In genomic region chr17:4573682-4574081, GRCh38 we compare ENCODE assay signal across 10 cellular contexts. TPM values are rescaled to one million over a fixed set of nuclear protein-coding genes. Genes with fewer than 3 reads are reported as not detected.
A peak's percentile ranks its signal among the peaks of the same experiment; 100 is the strongest.
DNase-seq lines count a peak whose midpoint lies in the region; ATAC-seq and TF ChIP-seq lines count a peak whose summit lies in the region.
"Had no signal": no experiment of that assay in that cellular context is flagged by ENCODE, and none has a peak within 500 bp of the region (broad histone marks: within the 10 kb centered on the region; RNA-seq: fewer than 3 reads in every experiment).

No MANE protein-coding gene starts in this region.

- peak; percentile 93 for ATAC-seq in CD8-positive, alpha-beta T cell
- ATAC-seq in activated CD4-positive, alpha-beta T cell treated with anti-CD3 and anti-CD28 coated beads for 36 hours, result peak; percentile 100

- no peaks in the 10 kb centered on the region for H3K36me3 ChIP-seq in CD8-positive, alpha-beta T cell (ENCODE audit: insufficient read depth, low read length)
- H3K36me3 ChIP-seq in skeletal muscle tissue (ENCODE audit: control insufficient read depth in 3 of 3, insufficient read depth in 3 of 3, low read length in 3 of 3), result no peaks in the 10 kb centered on the region

- no peaks in the 10 kb centered on the region for H3K27me3 ChIP-seq in CD8-positive, alpha-beta T cell (ENCODE audit: insufficient read depth, low read length)
- no peaks in the 10 kb centered on the region for H3K27me3 ChIP-seq in skeletal muscle tissue (ENCODE audit: control insufficient read depth in 3 of 3, insufficient read depth in 3 of 3, low read length in 3 of 3)

- peak overlapping the region; percentile 29 for H3K27ac Mint-ChIP-seq in CD8-positive, alpha-beta T cell
- H3K27ac Mint-ChIP-seq in activated CD4-positive, alpha-beta T cell treated with anti-CD3 and anti-CD28 coated beads for 36 hours, result peak overlapping the region; percentile 11
- peak overlapping the region; percentile 77 for H3K27ac Mint-ChIP-seq in dendritic cell treated with granulocyte-macrophage colony-stimulating factor and Interleukin-4, amounts not matched to agents 40 ng/mL and 50 ng/mL, for 4 days

- CTCF ChIA-PET in CD8-positive, alpha-beta T cell (lab: Charles Lee), result interaction anchor here (0.8 kb wide), 1 partner anchor 8 kb away, joined by 3 read pairs; no protein-coding TSS in a partner anchor
- CTCF ChIA-PET in activated CD4-positive, alpha-beta T cell treated with anti-CD3 and anti-CD28 coated beads for 36 hours (lab: Charles Lee), result interaction anchor here (0.7 to 1.7 kb wide), 6 partner anchors 8 to 153 kb away, joined by 3 to 12 read pairs (median 4); no protein-coding TSS in a partner anchor

- no peaks in the 10 kb centered on the region for H3K9me3 ChIP-seq in CD8-positive, alpha-beta T cell (ENCODE audit: low read length)
- H3K9me3 ChIP-seq in skeletal muscle tissue (ENCODE audit: control insufficient read depth in 3 of 3, low read length in 3 of 3), result no peaks in the 10 kb centered on the region

- no peak overlapping the region for H3K4me3 ChIP-seq in CD8-positive, alpha-beta T cell (ENCODE audit: low read depth, low read length)
- no peak overlapping the region for H3K4me3 ChIP-seq in skeletal muscle tissue (ENCODE audit: low read length in 3 of 3)

- peaks cover 4% of the 10 kb centered on the region for H3K27me3 Mint-ChIP-seq in CD8-positive, alpha-beta T cell (ENCODE audit: low read depth)
- H3K27me3 Mint-ChIP-seq in activated CD4-positive, alpha-beta T cell treated with anti-CD3 and anti-CD28 coated beads for 36 hours, result peaks cover 6% of the 10 kb centered on the region
- H3K27me3 Mint-ChIP-seq in dendritic cell treated with granulocyte-macrophage colony-stimulating factor and Interleukin-4, amounts not matched to agents 40 ng/mL and 50 ng/mL, for 4 days, result peaks cover 33% of the 10 kb centered on the region

- intact Hi-C loops in CD8-positive, alpha-beta T cell (cut with DNase I, micrococcal nuclease), result no loop called here
- intact Hi-C loops in activated CD4-positive, alpha-beta T cell treated with anti-CD3 and anti-CD28 coated beads for 36 hours (cut with DNase I, micrococcal nuclease), result loop anchor here in 1 of 2 experiments (1.0 kb wide), 2 partner anchors 10 to 85 kb away; no protein-coding TSS in a partner anchor
- intact Hi-C loops in dendritic cell treated with granulocyte-macrophage colony-stimulating factor and Interleukin-4, amounts not matched to agents 40 ng/mL and 50 ng/mL, for 4 days (cut with micrococcal nuclease), result no loop called here

- peaks cover 13% of the 10 kb centered on the region for H3K4me1 Mint-ChIP-seq in CD8-positive, alpha-beta T cell (ENCODE audit: low read depth)
- peaks cover 18% of the 10 kb centered on the region for H3K4me1 Mint-ChIP-seq in activated CD4-positive, alpha-beta T cell treated with anti-CD3 and anti-CD28 coated beads for 36 hours
- peaks cover 23% of the 10 kb centered on the region for H3K4me1 Mint-ChIP-seq in dendritic cell treated with granulocyte-macrophage colony-stimulating factor and Interleukin-4, amounts not matched to agents 40 ng/mL and 50 ng/mL, for 4 days (ENCODE audit: low read depth)

- peak in 3 of 7 experiments; percentile 16 to 64 (median 30) for DNase-seq in CD8-positive, alpha-beta T cell
- peak; percentile 88 for DNase-seq in activated CD4-positive, alpha-beta T cell treated with anti-CD3 and anti-CD28 coated beads for 36 hours
- DNase-seq in T1000 (lab: John Stamatoyannopoulos, UW), result no peak
- DNase-seq in DMS114 treated with DMSO at 0.1 percent for 48 hours (lab: John Stamatoyannopoulos, UW; ENCODE audit: unreplicated experiment), result no peak
- no peak for DNase-seq in SK-N-DZ (ENCODE audit: low spot score)
- DNase-seq in NCI-H1092 (lab: John Stamatoyannopoulos, UW), result no peak
- DNase-seq: NCI-H774, small intestine had no signal

- peak overlapping the region; percentile 25 to 47 (median 33) for H3K9ac ChIP-seq in skeletal muscle tissue (ENCODE audit: low read depth in 1 of 3, low read length in 3 of 3)

- no peaks in the 10 kb centered on the region for H3K9me3 Mint-ChIP-seq in CD8-positive, alpha-beta T cell
- peaks cover 2% of the 10 kb centered on the region for H3K9me3 Mint-ChIP-seq in activated CD4-positive, alpha-beta T cell treated with anti-CD3 and anti-CD28 coated beads for 36 hours (ENCODE audit: low read depth)
- no peaks in the 10 kb centered on the region for H3K9me3 Mint-ChIP-seq in dendritic cell treated with granulocyte-macrophage colony-stimulating factor and Interleukin-4, amounts not matched to agents 40 ng/mL and 50 ng/mL, for 4 days

- no peak overlapping the region for H3K4me3 Mint-ChIP-seq in CD8-positive, alpha-beta T cell
- H3K4me3 Mint-ChIP-seq in activated CD4-positive, alpha-beta T cell treated with anti-CD3 and anti-CD28 coated beads for 36 hours, result peak overlapping the region; percentile 22
- H3K4me3 Mint-ChIP-seq in dendritic cell treated with granulocyte-macrophage colony-stimulating factor and Interleukin-4, amounts not matched to agents 40 ng/mL and 50 ng/mL, for 4 days, result no peak overlapping the region

- no peaks in the 10 kb centered on the region for H3K4me1 ChIP-seq in CD8-positive, alpha-beta T cell (ENCODE audit: insufficient read depth, low read length)
- H3K4me1 ChIP-seq in skeletal muscle tissue (ENCODE audit: control insufficient read depth in 3 of 3, insufficient read depth in 3 of 3, low read length in 3 of 3), result peaks cover 16 to 41% (median 37%) of the 10 kb centered on the region in 3 donors

- H3K27ac ChIP-seq in CD8-positive, alpha-beta T cell (ENCODE audit: low read depth, low read length), result no peak overlapping the region
- peak overlapping the region; percentile 77 for H3K27ac ChIP-seq in skeletal muscle tissue (ENCODE audit: low read depth, low read length)

- no peaks in the 10 kb centered on the region for H3K36me3 Mint-ChIP-seq in CD8-positive, alpha-beta T cell
- H3K36me3 Mint-ChIP-seq in activated CD4-positive, alpha-beta T cell treated with anti-CD3 and anti-CD28 coated beads for 36 hours (ENCODE audit: low read depth), result no peaks in the 10 kb centered on the region
- H3K36me3 Mint-ChIP-seq in dendritic cell treated with granulocyte-macrophage colony-stimulating factor and Interleukin-4, amounts not matched to agents 40 ng/mL and 50 ng/mL, for 4 days (ENCODE audit: low read depth), result no peaks in the 10 kb centered on the region

- POLR2A ChIA-PET in CD8-positive, alpha-beta T cell (lab: Charles Lee), result no interaction called here
- POLR2A ChIA-PET in activated CD4-positive, alpha-beta T cell treated with anti-CD3 and anti-CD28 coated beads for 36 hours (lab: Charles Lee), result interaction anchor here (0.6 to 1.2 kb wide), 3 partner anchors 10 to 89 kb away, joined by 4 to 7 read pairs (median 6); partner anchors contain the start of gene MYBBP1A

- TF ChIP-seq CTCF in CD8-positive, alpha-beta T cell (IDR thresholded peaks at IDR 0.05), result no peak

RNA-seq across cellular contexts. Expression of gene SMTNL2, which starts 10.6 kb away (rescaled TPM):
- total RNA-seq in CD8-positive, alpha-beta T cell, result not detected
- total RNA-seq in activated CD4-positive, alpha-beta T cell treated with anti-CD3 and anti-CD28 coated beads for 36 hours, result not detected
- total RNA-seq in skeletal muscle tissue, result 74.1 TPM
- 0.23 and 0.28 TPM in 2 replicates for polyA plus RNA-seq in SK-N-DZ (2014; cell fraction: cytosol; rRNA removed)
- polyA plus RNA-seq in SK-N-DZ (2014; cell fraction: nucleus; rRNA removed), result 0.13 and 0.15 TPM in 2 replicates

RNA-seq across cellular contexts. Expression of gene GGT6, which starts 13.3 kb away (rescaled TPM):
- total RNA-seq in CD8-positive, alpha-beta T cell, result not detected
- total RNA-seq in activated CD4-positive, alpha-beta T cell treated with anti-CD3 and anti-CD28 coated beads for 36 hours, result not detected
- not detected for total RNA-seq in skeletal muscle tissue
- not detected in 2 replicates for polyA plus RNA-seq in SK-N-DZ (2014; cell fraction: cytosol; rRNA removed)
- not detected in 2 replicates for polyA plus RNA-seq in SK-N-DZ (2014; cell fraction: nucleus; rRNA removed)

RNA-seq across cellular contexts. Expression of gene MYBBP1A, which starts 18.5 kb away (rescaled TPM):
- 10 to 100 TPM; 69.8 to 71.8 TPM for total RNA-seq in CD8-positive, alpha-beta T cell
- 100 to 1,000 TPM in 1 of 2 experiments, 10 to 100 TPM in 1; 97.7 to 144 TPM for total RNA-seq in activated CD4-positive, alpha-beta T cell treated with anti-CD3 and anti-CD28 coated beads for 36 hours
- total RNA-seq in skeletal muscle tissue, result 30.3 TPM
- polyA plus RNA-seq in SK-N-DZ (2014; cell fraction: cytosol; rRNA removed), result 64.2 and 66.4 TPM in 2 replicates
- polyA plus RNA-seq in SK-N-DZ (2014; cell fraction: nucleus; rRNA removed), result 201 and 229 TPM in 2 replicates

Comparison
In these comparisons a context has a peak if more than half of its experiments do, and no peak if none do; other contexts are left out.
1. H3K27ac Mint-ChIP-seq: peak in every context shown above with its lines; median percentile 77 in dendritic cell treated with granulocyte-macrophage colony-stimulating factor and Interleukin-4, amounts not matched to agents 40 ng/mL and 50 ng/mL, for 4 days; 29 in CD8-positive, alpha-beta T cell; 11 in activated CD4-positive, alpha-beta T cell treated with anti-CD3 and anti-CD28 coated beads for 36 hours.
2. RNA of gene SMTNL2, which starts 10.6 kb away (total RNA-seq): 74.1 TPM in skeletal muscle tissue (single experiment); not detected in CD8-positive, alpha-beta T cell and not detected in activated CD4-positive, alpha-beta T cell treated with anti-CD3 and anti-CD28 coated beads for 36 hours; every median in the first group is over 10 times any median in the second.